In the genomic region with DNA sequence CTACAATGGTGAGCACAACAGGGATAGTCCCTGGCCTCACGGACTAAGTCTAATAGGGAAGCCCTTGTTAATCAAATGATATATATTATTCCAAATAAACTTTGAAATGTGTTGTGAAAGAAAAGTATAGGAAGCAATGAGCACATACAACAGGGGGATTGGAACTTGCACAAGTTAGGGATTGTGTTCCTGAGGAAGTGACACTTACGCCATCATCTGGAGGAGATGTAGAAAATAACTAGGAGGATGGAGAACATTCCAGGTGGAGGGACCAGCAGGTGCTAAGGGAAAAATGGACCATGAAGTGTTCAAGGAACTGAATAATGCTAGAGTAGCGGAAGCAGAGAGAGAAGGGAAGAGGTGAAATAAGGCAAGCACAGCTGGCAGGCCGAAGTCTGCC, we compare ENCODE assay signal across 17 cellular contexts. TPM values are rescaled to one million over a fixed set of nuclear protein-coding genes. Genes with fewer than 3 reads are reported as not detected.
DNase-seq lines count a peak whose midpoint lies in the region; ATAC-seq, FAIRE-seq and TF ChIP-seq lines count a peak whose summit lies in the region.
"Had no signal": no experiment of that assay in that cellular context is flagged by ENCODE, and none has a peak within 500 bp of the region (broad histone marks: within the 10 kb centered on the region; RNA-seq: fewer than 3 reads in every experiment).

No MANE protein-coding gene starts in this region.

- WGBS in K562 (ENCODE audit: insufficient coverage, low coverage, missing lambda C conversion rate) = 49% methylated on average over 4 of the region's 4 CpGs

- H3K9ac ChIP-seq in K562 (ENCODE audit: insufficient read depth in 1 of 2, low read depth in 2 of 2, low read length in 2 of 2) = no peak overlapping the region

- H3K9me3 ChIP-seq in cardiac muscle cell (ENCODE audit: low read depth) = no peaks in the 10 kb centered on the region
- H3K9me3 ChIP-seq in HEK293 (ENCODE audit: control insufficient read depth, insufficient read depth, low read depth, low read length) = no peaks in the 10 kb centered on the region
- no peaks in the 10 kb centered on the region for H3K9me3 ChIP-seq in K562 (replicated peaks; ENCODE audit: control insufficient read depth, insufficient read depth, low read depth, low read length)
- H3K9me3 ChIP-seq in upper lobe of right lung = no peaks in the 10 kb centered on the region

- H3K4me1 ChIP-seq in cardiac muscle cell (ENCODE audit: low read depth) (peaks cover 8% of the 10 kb centered on the region), HEK293 (ENCODE audit: control insufficient read depth, insufficient read depth, low read length) (no peaks in the 10 kb centered on the region), K562 (replicated peaks in 1 of 2; ENCODE audit: control insufficient read depth in 2 of 2, insufficient read depth in 2 of 2, low read length in 2 of 2) (0 out of 5 replicates have a peak, but pooled peaks cover 0 to 2% of the 10 kb centered on the region in 2 experiments), upper lobe of right lung (no peaks in the 10 kb centered on the region)

- no peaks in the 10 kb centered on the region for H4K20me1 ChIP-seq in K562 (replicated peaks; ENCODE audit: control insufficient read depth, insufficient read depth, low read length)

- BruUV-seq in K562 (replicated peaks; lab: Mats Ljungman, UMichigan) = no TSS peak

- TF ChIP-seq CTCF in cardiac muscle cell (IDR thresholded peaks at IDR 0.05; ENCODE audit: low read depth, low read length) = no peak
- no peak for TF ChIP-seq CTCF in HEK293 (tag by site-specific recombination; IDR thresholded peaks at IDR 0.05)
- TF ChIP-seq CTCF in K562 (IDR thresholded peaks at IDR 0.05 in 2 of 3, conservative IDR thresholded peaks at IDR 0.05 in 1 of 3; ENCODE audit: insufficient read depth in 2 of 3, low read depth in 1 of 3, low read length in 3 of 3) = peak; percentile 14 to 48 (median 21); a peak in 2 of 6 replicates
- TF ChIP-seq CTCF in upper lobe of right lung (IDR thresholded peaks at IDR 0.05) = no peak

- no peak overlapping the region for H3K4me2 ChIP-seq in K562 (ENCODE audit: insufficient read depth, low read length)

- TF ChIP-seq RAD21 in K562 (CRISPR knock-in tag; conservative IDR thresholded peaks at IDR 0.05 in 1 of 2, IDR thresholded peaks at IDR 0.05 in 1 of 2) = peak in 1 of 2 experiments; percentile 60; a peak in 2 of 4 replicates

- intact Hi-C loops in cardiac septum (cut with DNase I) (no loop called here), K562 (cut with micrococcal nuclease) (loop anchor here (2.0 to 5.0 kb wide), 2 partner anchors 60 to 122 kb away; no protein-coding TSS in a partner anchor), upper lobe of right lung (cut with DNase I) (no loop called here)

- H3K27me3 ChIP-seq in cardiac muscle cell = no peaks in the 10 kb centered on the region
- H3K27me3 ChIP-seq in K562 (ENCODE audit: control insufficient read depth in 2 of 2, insufficient read depth in 2 of 2, low read length in 2 of 2) = no peaks in the 10 kb centered on the region
- no peaks in the 10 kb centered on the region for H3K27me3 ChIP-seq in upper lobe of right lung

- in situ Hi-C loops in K562 (cut with MboI) = no loop called here

- no peaks in the 10 kb centered on the region for H3K9me1 ChIP-seq in K562 (ENCODE audit: control insufficient read depth, insufficient read depth, low read length)

- no peak for TF ChIP-seq POLR2A in K562 (conservative IDR thresholded peaks at IDR 0.05)

- POLR2A ChIA-PET in HEK293 (lab: Yijun Ruan, JAX) = no interaction called here
- POLR2A ChIA-PET in K562 (lab: Yijun Ruan, JAX) = interaction anchor here (1.0 kb wide), 1 partner anchor 9 kb away, joined by 3 read pairs; no protein-coding TSS in a partner anchor

- H3K36me3 ChIP-seq in cardiac muscle cell (no peaks in the 10 kb centered on the region), HEK293 (ENCODE audit: control insufficient read depth in 2 of 2, insufficient read depth in 1 of 2, low read length in 2 of 2) (no peaks in the 10 kb centered on the region), K562 (ENCODE audit: control insufficient read depth, insufficient read depth, low read length) (no peaks in the 10 kb centered on the region), upper lobe of right lung (no peaks in the 10 kb centered on the region)

- H3K4me3 ChIP-seq in cardiac muscle cell (no peak overlapping the region), HEK293 (ENCODE audit: low read depth, low read length) (no peak overlapping the region), K562 (no peak overlapping the region), upper lobe of right lung (no peak overlapping the region)

- TF ChIP-seq EP300 in K562 (IDR thresholded peaks at IDR 0.05; ENCODE audit: low read length) = no peak

- H3K79me2 ChIP-seq in K562 (ENCODE audit: control insufficient read depth, insufficient read depth, low read length) = no peaks in the 10 kb centered on the region

- CTCF ChIA-PET in HEK293 (lab: Yijun Ruan, JAX) = interaction anchor here (0.6 to 1.0 kb wide), 3 partner anchors 16 to 62 kb away, joined by 3 read pairs; no protein-coding TSS in a partner anchor
- CTCF ChIA-PET in K562 (lab: Yijun Ruan, JAX; ENCODE audit: low intra/inter-chr PET ratio) = no interaction called here

- peak; percentile 61 for FAIRE-seq in K562 (lab: Jason Lieb, UNC)

- peak overlapping the region; percentile 34 for H3K27ac ChIP-seq in cardiac muscle cell
- no peak overlapping the region for H3K27ac ChIP-seq in HEK293 (ENCODE audit: extremely low read depth, low read depth, low read length)
- H3K27ac ChIP-seq in K562 (ENCODE audit: extremely low read depth, low read depth, low read length) = no peak overlapping the region
- no peak overlapping the region for H3K27ac ChIP-seq in upper lobe of right lung

- no peak overlapping the region for H2AFZ ChIP-seq in K562 (ENCODE audit: low read depth, low read length)

- ATAC-seq in K562 (0 out of 3 replicates have a peak, but pooled peaks have one; percentile 40), HG02798 (IDR thresholded peaks at IDR 0.05; ENCODE audit: poor library complexity, unreplicated experiment) (no peak), esophagus mucosa (no peak), upper lobe of right lung (no peak)

- DNase-seq in cardiac muscle cell (ENCODE audit: low read depth in 1 of 2, low spot score in 1 of 2) (no peak), cardiac septum (ENCODE audit: low spot score) (no peak), K562 (ENCODE audit: extremely low read depth in 1 of 4, low spot score in 3 of 4) (no peak), NCI-H2227 (lab: John Stamatoyannopoulos, UW; ENCODE audit: unreplicated experiment) (no peak), upper lobe of right lung (no peak)
- DNase-seq: HCEC 1CT, Karpas-422, NCI-H1694, NCI-H2081, NCI-H2171 treated with DMSO at 0.1 percent for 48 hours, NCI-H446, NCI-H526, SIG-M5, T-helper 1 cell had no signal

TF ChIP-seq in HEK293, 187 proteins besides CTCF, POLR2A, EP300 and RAD21 (continues in another document):
- no peak for TF ChIP-seq ZNF629 (tag by site-specific recombination; IDR thresholded peaks at IDR 0.05)
- no peak for TF ChIP-seq RBAK (tag by site-specific recombination; IDR thresholded peaks at IDR 0.05)
- peak; percentile 78; the same call in 1 of the 2 replicates for TF ChIP-seq MZF1 (tag by site-specific recombination; IDR thresholded peaks at IDR 0.05; ENCODE audit: borderline replicate concordance)
- peak; percentile 40 for TF ChIP-seq ZNF654 (tag by site-specific recombination; IDR thresholded peaks at IDR 0.05; ENCODE audit: low read depth)
- no peak for TF ChIP-seq ZNF791 (tag by site-specific recombination; IDR thresholded peaks at IDR 0.05)

TF ChIP-seq in K562, 482 proteins besides CTCF, POLR2A, EP300 and RAD21:
- TF ChIP-seq SREBF1 (IDR thresholded peaks at IDR 0.05; ENCODE audit: borderline replicate concordance, low read depth, low read length) (no peak), CEBPB (tag; IDR thresholded peaks at IDR 0.05) (peak; percentile 34; the same call in 1 of the 2 replicates), RHOXF2B (CRISPR knock-in tag; conservative IDR thresholded peaks at IDR 0.05) (no peak)

RNA-seq across cellular contexts. Expression of gene RPS23, which starts 18.8 kb away (rescaled TPM):
- 1,239 and 1,612 TPM in 2 replicates for total RNA-seq in cardiac muscle cell
- 702 and 842 TPM in 2 replicates for polyA plus RNA-seq in cardiac muscle cell
- total RNA-seq in cardiac septum = 784 TPM
- total RNA-seq in K562 (2011; cell fraction: chromatin; rRNA removed; ENCODE audit: low replicate concordance) = 346 and 447 TPM in 2 replicates
- total RNA-seq in K562 (2011; cell fraction: nucleolus; rRNA removed) = 526 and 614 TPM in 2 replicates
- 1,360 and 2,588 TPM in 2 replicates for total RNA-seq in K562 (2011; cell fraction: nucleoplasm; rRNA removed)
- 4,345 and 7,063 TPM in 2 replicates for total RNA-seq in K562 (2014; rRNA removed)
- 6,408 and 7,046 TPM in 2 replicates for total RNA-seq in K562 (2014; rRNA removed; fragmentation: Illumina TruSeq; extraction: Trizol)
- total RNA-seq in K562 (2015; rRNA removed; fragmentation: Illumina TruSeq; extraction: Trizol) = 6,302 and 6,440 TPM in 2 replicates
- 3,252 and 3,488 TPM in 2 replicates for total RNA-seq in K562 (2021)
- 4,543 and 4,761 TPM in 2 replicates for polyA plus RNA-seq in K562 (2011; rRNA removed)
- polyA plus RNA-seq in K562 (2011; cell fraction: cytosol; rRNA removed) = 2,442 and 6,019 TPM in 2 replicates
- polyA plus RNA-seq in K562 (2011; cell fraction: nucleus; rRNA removed) = 1,013 and 2,216 TPM in 2 replicates
- 5,059 and 9,769 TPM in 2 replicates for polyA plus RNA-seq in K562 (2012)
- 5,425 and 5,953 TPM in 2 replicates for polyA plus RNA-seq in K562 (2014; fragmentation: Illumina TruSeq; extraction: Trizol)
- 1,000 to 10,000 TPM; 5,181 to 6,445 TPM for polyA plus RNA-seq in K562 (2014; fragmentation: Nextera tagmentation; extraction: Ambion mirVana)
- polyA plus RNA-seq in K562 (2014; rRNA removed) = 7,344 and 10,689 TPM in 2 replicates
- 6,635 and 7,075 TPM in 2 replicates for polyA minus RNA-seq in K562 (2011; rRNA and poly(A)+ RNA removed)
- 1,206 and 1,219 TPM in 2 replicates for polyA minus RNA-seq in K562 (2011; cell fraction: cytosol; rRNA and poly(A)+ RNA removed)
- 123 and 336 TPM in 2 replicates for polyA minus RNA-seq in K562 (2011; cell fraction: nucleus; rRNA and poly(A)+ RNA removed)
- 1,616 TPM for total RNA-seq in esophagus mucosa
- 1,379 TPM for total RNA-seq in upper lobe of right lung

Comparison
In these comparisons a context has a peak if more than half of its experiments do, and no peak if none do; other contexts are left out.
1. CTCF ChIP-seq: peak in K562 (3 of 3); none in cardiac muscle cell (single experiment), HEK293 (single experiment) and upper lobe of right lung (single experiment).